In the genomic region with DNA sequence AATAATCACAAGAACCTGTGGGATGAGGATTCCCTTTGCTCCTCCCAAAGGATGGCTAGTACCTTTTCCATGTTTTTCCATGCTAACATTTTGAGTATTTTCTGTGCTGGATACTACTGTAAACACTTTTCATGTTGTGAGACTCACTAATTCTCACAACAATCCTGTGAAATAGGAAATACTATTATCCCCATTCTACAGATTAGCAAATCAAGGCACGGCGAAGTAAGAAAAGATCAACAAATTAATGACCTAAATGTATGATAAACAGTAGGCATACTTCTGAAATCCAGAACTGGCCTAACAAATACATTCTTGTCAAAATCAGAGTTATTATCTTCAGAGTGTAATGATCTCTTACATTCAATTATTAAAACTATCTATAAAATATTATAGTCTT, we compare ENCODE assay signal across 9 cellular contexts.
"Had no signal": no experiment of that assay in that cellular context is flagged by ENCODE, and none has a peak within 500 bp of the region (broad histone marks: within the 10 kb centered on the region; RNA-seq: fewer than 3 reads in every experiment).

No MANE protein-coding gene starts in this region.

- H2AFZ ChIP-seq: GM23248 had no signal

- H3K4me2 ChIP-seq: KMS-11 had no signal

- FAIRE-seq: H54 had no signal

- H3K4me3 ChIP-seq: GM23248 had no signal

- H3K27ac ChIP-seq: GM23248, HL-60, KMS-11 had no signal

- H3K9ac ChIP-seq: GM23248, KMS-11 had no signal

- DNase-seq: GM23248, GOT3, H9, HCEC 1CT, IMR-90, KBM-7 had no signal
